12 cellular contexts compared by ENCODE assay signal in genomic region chr3:30354513-30354912, GRCh38.
A peak's percentile ranks its signal among the peaks of the same experiment; 100 is the strongest.
DNase-seq lines count a peak whose midpoint lies in the region; ATAC-seq and TF ChIP-seq lines count a peak whose summit lies in the region.
"Had no signal": no experiment of that assay in that cellular context is flagged by ENCODE, and none has a peak within 500 bp of the region (broad histone marks: within the 10 kb centered on the region; RNA-seq: fewer than 3 reads in every experiment).

No MANE protein-coding gene starts in this region.

- no peaks in the 10 kb centered on the region for H3K36me3 Mint-ChIP-seq in osteocyte (ENCODE audit: unreplicated experiment)

- H3K4me1 Mint-ChIP-seq in osteocyte (ENCODE audit: unreplicated experiment) = peaks cover 55% of the 10 kb centered on the region

- DNase-seq in esophagus muscularis mucosa (ENCODE audit: extremely low spot score) (no peak), osteocyte (ENCODE audit: extremely low spot score, unreplicated experiment) (no peak), superior temporal gyrus (ENCODE audit: extremely low spot score) (no peak), omental fat pad (ENCODE audit: low spot score) (no peak), HUDEP-2 (lab: John Stamatoyannopoulos, UW; ENCODE audit: unreplicated experiment in 76 of 76) (no peak), DMS153 (lab: John Stamatoyannopoulos, UW) (no peak)
- DNase-seq: Calu3, kidney, retina had no signal

- no peaks in the 10 kb centered on the region for H3K9me3 ChIP-seq in esophagus muscularis mucosa

- peaks cover 36 to 73% (median 54%) of the 10 kb centered on the region in 4 donors for H3K4me1 ChIP-seq in esophagus muscularis mucosa

- H3K36me3 ChIP-seq in esophagus muscularis mucosa = no peaks in the 10 kb centered on the region

- intact Hi-C loops in esophagus muscularis mucosa (cut with DNase I) = no loop called here

- peak overlapping the region; percentile 63 for H3K27ac Mint-ChIP-seq in osteocyte (ENCODE audit: unreplicated experiment)
- H3K27ac Mint-ChIP-seq: activated CD4-positive, alpha-beta T cell treated with anti-CD3 and anti-CD28 coated beads for 36 hours had no signal

- H3K9me3 Mint-ChIP-seq in osteocyte (ENCODE audit: unreplicated experiment) = no peaks in the 10 kb centered on the region

- no peak for TF ChIP-seq POLR2A in esophagus muscularis mucosa (IDR thresholded peaks at IDR 0.05; ENCODE audit: low read depth)

- no peak for TF ChIP-seq CTCF in C4-2B (conservative IDR thresholded peaks at IDR 0.05)
- no peak for TF ChIP-seq CTCF in esophagus muscularis mucosa (IDR thresholded peaks at IDR 0.05)
- TF ChIP-seq CTCF in osteocyte (IDR thresholded peaks at IDR 0.05) = no peak
- no peak for TF ChIP-seq CTCF in omental fat pad (IDR thresholded peaks at IDR 0.05)

- no peaks in the 10 kb centered on the region for H3K27me3 Mint-ChIP-seq in osteocyte (ENCODE audit: unreplicated experiment)

- no peaks in the 10 kb centered on the region for H3K27me3 ChIP-seq in esophagus muscularis mucosa

- no peak overlapping the region for H3K4me3 Mint-ChIP-seq in osteocyte (ENCODE audit: unreplicated experiment)
- H3K4me3 Mint-ChIP-seq: activated CD4-positive, alpha-beta T cell treated with anti-CD3 and anti-CD28 coated beads for 36 hours had no signal

- no peak overlapping the region for H3K4me3 ChIP-seq in esophagus muscularis mucosa

- no peak for TF ChIP-seq EP300 in Ishikawa (IDR thresholded peaks at IDR 0.05; ENCODE audit: borderline replicate concordance)
- no peak for TF ChIP-seq EP300 in esophagus muscularis mucosa (IDR thresholded peaks at IDR 0.05)

- peak overlapping the region; percentile 81 for H3K27ac ChIP-seq in C4-2B
- H3K27ac ChIP-seq in esophagus muscularis mucosa (replicated peaks in 1 of 4) = peak overlapping the region; percentile 63 to 74 (median 69)

- no peak for ATAC-seq in omental fat pad (ENCODE audit: low FRiP score)

- TF ChIP-seq RAD21 in Ishikawa (IDR thresholded peaks at IDR 0.05; ENCODE audit: low read depth) = no peak

- no CpG with 5 or more reads among the region's 1 CpG for WGBS in esophagus muscularis mucosa

TF ChIP-seq in Ishikawa, 13 proteins besides CTCF, POLR2A, EP300 and RAD21:
- TF ChIP-seq YY1 (IDR thresholded peaks at IDR 0.05; ENCODE audit: low read depth) (no peak), MAX (IDR thresholded peaks at IDR 0.05) (0 out of 2 replicates have a peak, but pooled peaks have one; percentile 12)
